Comparison of ENCODE assay signal across 1 cellular context in genomic region chr16:86763819-86764218, GRCh38.
TF ChIP-seq lines count a peak whose summit lies in the region.

No MANE protein-coding gene starts in this region.

TF ChIP-seq in SK-N-SH treated with all-trans-retinoic acid at 6 μM for 48 hours, 23 proteins besides CTCF, POLR2A, EP300 and RAD21 (continued from another document):
- TF ChIP-seq CSRNP3 (CRISPR knock-in tag; IDR thresholded peaks at IDR 0.05): no peak
- no peak for TF ChIP-seq ZNF8 (CRISPR knock-in tag; IDR thresholded peaks at IDR 0.05)
- TF ChIP-seq BACH2 (CRISPR knock-in tag; IDR thresholded peaks at IDR 0.05; ENCODE audit: borderline replicate concordance): no peak
- no peak for TF ChIP-seq ISL1 (CRISPR knock-in tag; IDR thresholded peaks at IDR 0.05)
- TF ChIP-seq RARB (CRISPR knock-in tag; IDR thresholded peaks at IDR 0.05): no peak
- no peak for TF ChIP-seq OSR1 (CRISPR knock-in tag; IDR thresholded peaks at IDR 0.05)
- TF ChIP-seq TOX (CRISPR knock-in tag; IDR thresholded peaks at IDR 0.05; ENCODE audit: borderline replicate concordance): no peak
- no peak for TF ChIP-seq ZC3H10 (CRISPR knock-in tag; IDR thresholded peaks at IDR 0.05)
- TF ChIP-seq ESRRG (CRISPR knock-in tag; IDR thresholded peaks at IDR 0.05): no peak
- TF ChIP-seq TSHZ2 (CRISPR knock-in tag; IDR thresholded peaks at IDR 0.05): no peak
- no peak for TF ChIP-seq ZFP30 (CRISPR knock-in tag; IDR thresholded peaks at IDR 0.05)
- TF ChIP-seq ARNTL (CRISPR knock-in tag; IDR thresholded peaks at IDR 0.05; ENCODE audit: borderline replicate concordance, low read depth): no peak
TF ChIP-seq in SK-N-SH treated with all-trans-retinoic acid at 6 μM for 48 hours: peak in this region for 0.
